In genomic region chr19:29173896-29174295, GRCh38 we compare ENCODE assay signal across 28 cellular contexts.
"Had no signal": no experiment of that assay in that cellular context is flagged by ENCODE, and none has a peak within 500 bp of the region (broad histone marks: within the 10 kb centered on the region; RNA-seq: fewer than 3 reads in every experiment).

No MANE protein-coding gene starts in this region.

- ATAC-seq: stimulated activated effector memory CD8-positive, alpha-beta T cell treated with anti-CD3 and anti-CD28 coated beads, Interleukin-12 subunit alpha, Interleukin-12 subunit beta, amount 100 ng/mL, for 72 hours; stimulated activated memory B cell treated with anti-CD40 and anti-IgM and Interleukin-4, amounts not matched to agents 10 μg/mL and 1 μg/mL and 100 μg/mL, for 72 hours; stimulated activated naive B cell treated with anti-CD40 and anti-IgM and Interleukin-4, amounts not matched to agents 10 μg/mL and 1 μg/mL and 100 μg/mL, for 72 hours; stimulated activated naive CD8-positive, alpha-beta T cell treated with anti-CD3 and anti-CD28 coated beads, Interleukin-15, amount 100 ng/mL, for 72 hours; stimulated activated naive CD8-positive, alpha-beta T cell treated with anti-CD3 and anti-CD28 coated beads, Interleukin-15, Interleukin-2, amounts not matched to agents 100 U/mL and 50 U/mL, for 24 hours; upper lobe of right lung had no signal

- FAIRE-seq: urothelium cell line had no signal

- H3K4me1 ChIP-seq: stomach, suprapubic skin, testis, thyroid gland, tibial artery, tibial nerve, transverse colon, upper lobe of left lung, upper lobe of right lung, uterus, vagina had no signal

- H3K4me3 ChIP-seq: stomach, suprapubic skin, testis, thoracic aorta, thyroid gland, tibial artery, tibial nerve, transverse colon, upper lobe of left lung, upper lobe of right lung, uterus, vagina had no signal

- H3K36me3 Mint-ChIP-seq: stimulated activated effector memory CD8-positive, alpha-beta T cell treated with anti-CD3 and anti-CD28 coated beads, Interleukin-12 subunit alpha, Interleukin-12 subunit beta, amount 100 ng/mL, for 72 hours; stimulated activated memory B cell treated with anti-CD40 and anti-IgM and Interleukin-4, amounts not matched to agents 10 μg/mL and 1 μg/mL and 100 μg/mL, for 72 hours; stimulated activated naive B cell treated with anti-CD40 and anti-IgM and Interleukin-4, amounts not matched to agents 10 μg/mL and 1 μg/mL and 100 μg/mL, for 72 hours; type B pancreatic cell had no signal

- H3K9me3 Mint-ChIP-seq: type B pancreatic cell had no signal

- H3K27me3 ChIP-seq: stomach, suprapubic skin, testis, thyroid gland, tibial artery, tibial nerve, transverse colon, upper lobe of left lung, upper lobe of right lung, uterus, vagina had no signal

- H3K4me3 Mint-ChIP-seq: stimulated activated effector memory CD8-positive, alpha-beta T cell treated with anti-CD3 and anti-CD28 coated beads, Interleukin-12 subunit alpha, Interleukin-12 subunit beta, amount 100 ng/mL, for 72 hours; stimulated activated memory B cell treated with anti-CD40 and anti-IgM and Interleukin-4, amounts not matched to agents 10 μg/mL and 1 μg/mL and 100 μg/mL, for 72 hours; stimulated activated naive B cell treated with anti-CD40 and anti-IgM and Interleukin-4, amounts not matched to agents 10 μg/mL and 1 μg/mL and 100 μg/mL, for 72 hours; stimulated activated naive CD8-positive, alpha-beta T cell treated with anti-CD3 and anti-CD28 coated beads, Interleukin-15, amount 100 ng/mL, for 72 hours; stimulated activated naive CD8-positive, alpha-beta T cell treated with anti-CD3 and anti-CD28 coated beads, Interleukin-15, Interleukin-2, amounts not matched to agents 100 ng/mL and 50 ng/mL, for 24 hours; type B pancreatic cell had no signal

- H3K27me3 Mint-ChIP-seq: stimulated activated memory B cell treated with anti-CD40 and anti-IgM and Interleukin-4, amounts not matched to agents 10 μg/mL and 1 μg/mL and 100 μg/mL, for 72 hours; stimulated activated naive B cell treated with anti-CD40 and anti-IgM and Interleukin-4, amounts not matched to agents 10 μg/mL and 1 μg/mL and 100 μg/mL, for 72 hours; stimulated activated naive CD8-positive, alpha-beta T cell treated with anti-CD3 and anti-CD28 coated beads, Interleukin-15, amount 100 ng/mL, for 72 hours; type B pancreatic cell had no signal

- H3K36me3 ChIP-seq: stomach, suprapubic skin, thoracic aorta, thyroid gland, tibial artery, tibial nerve, transverse colon, upper lobe of left lung, upper lobe of right lung, uterus, vagina had no signal

- H3K27ac Mint-ChIP-seq: stimulated activated effector memory CD8-positive, alpha-beta T cell treated with anti-CD3 and anti-CD28 coated beads, Interleukin-12 subunit alpha, Interleukin-12 subunit beta, amount 100 ng/mL, for 72 hours; stimulated activated memory B cell treated with anti-CD40 and anti-IgM and Interleukin-4, amounts not matched to agents 10 μg/mL and 1 μg/mL and 100 μg/mL, for 72 hours; stimulated activated naive B cell treated with anti-CD40 and anti-IgM and Interleukin-4, amounts not matched to agents 10 μg/mL and 1 μg/mL and 100 μg/mL, for 72 hours; stimulated activated naive CD8-positive, alpha-beta T cell treated with anti-CD3 and anti-CD28 coated beads, Interleukin-15, amount 100 ng/mL, for 72 hours; stimulated activated naive CD8-positive, alpha-beta T cell treated with anti-CD3 and anti-CD28 coated beads, Interleukin-15, Interleukin-2, amounts not matched to agents 100 ng/mL and 50 ng/mL, for 24 hours; type B pancreatic cell had no signal

- DNase-seq: stimulated activated CD4-positive, alpha-beta T cell treated with anti-CD3 and anti-CD28 coated beads, Interleukin-2, amount 100 ng/mL, for 48 hours; stimulated activated CD4-positive, alpha-beta T cell treated with anti-CD3 and anti-CD28 coated beads, Interleukin-4, amount 100 ng/mL, for 1 hour; stimulated activated CD4-positive, alpha-beta T cell treated with anti-CD3 and anti-CD28 coated beads, Interleukin-4, amount 100 ng/mL, for 24 hours; stimulated activated CD4-positive, alpha-beta T cell treated with anti-CD3 and anti-CD28 coated beads, Interleukin-4, amount 100 ng/mL, for 4 hours; stimulated activated CD8-positive, alpha-beta memory T cell treated with anti-CD3 and anti-CD28 coated beads, Interleukin-4, amount 100 ng/mL, for 48 hours; stimulated activated naive B cell treated with anti-CD40 and anti-IgM and Interleukin-4, amounts not matched to agents 10 μg/mL and 1 μg/mL and 100 μg/mL, for 72 hours; stimulated activated naive CD4-positive, alpha-beta T cell; stimulated activated naive CD4-positive, alpha-beta T cell treated with Interleukin-2 at 50 U/mL for 16 hours; stimulated activated naive CD8-positive, alpha-beta T cell treated with anti-CD3 and anti-CD28 coated beads, Interleukin-15, amount 100 ng/mL, for 72 hours; stimulated activated naive CD8-positive, alpha-beta T cell treated with anti-CD3 and anti-CD28 coated beads, Interleukin-15, Interleukin-2, amounts not matched to agents 100 U/mL and 50 U/mL, for 24 hours; stomach; substantia nigra; testis; thyroid gland; tibial artery; transverse colon; upper lobe of left lung; upper lobe of right lung; uterus had no signal

- H3K27ac ChIP-seq: stomach, suprapubic skin, testis, thoracic aorta, thyroid gland, tibial artery, tibial nerve, transverse colon, upper lobe of left lung, upper lobe of right lung, uterus, vagina had no signal

- H3K4me1 Mint-ChIP-seq: stimulated activated effector memory CD8-positive, alpha-beta T cell treated with anti-CD3 and anti-CD28 coated beads, Interleukin-12 subunit alpha, Interleukin-12 subunit beta, amount 100 ng/mL, for 72 hours; stimulated activated memory B cell treated with anti-CD40 and anti-IgM and Interleukin-4, amounts not matched to agents 10 μg/mL and 1 μg/mL and 100 μg/mL, for 72 hours; stimulated activated naive B cell treated with anti-CD40 and anti-IgM and Interleukin-4, amounts not matched to agents 10 μg/mL and 1 μg/mL and 100 μg/mL, for 72 hours had no signal

- H3K9me3 ChIP-seq: testis, thyroid gland had no signal
